In genomic region chr17:12180644-12181261, GRCh38 we compare ENCODE assay signal across 8 cellular contexts.
DNase-seq lines count a peak whose midpoint lies in the region; ATAC-seq, FAIRE-seq and TF ChIP-seq lines count a peak whose summit lies in the region.

No MANE protein-coding gene starts in this region.

- peak; percentile 56 for FAIRE-seq in TTC549 (lab: Jason Lieb, UNC)

- no peak overlapping the region for H3K4me3 ChIP-seq in psoas muscle

- peak; percentile 55 for TF ChIP-seq CTCF in psoas muscle (IDR thresholded peaks at IDR 0.05)

- no peak overlapping the region for H3K27ac ChIP-seq in psoas muscle

- WGBS in psoas muscle, 3 donors, result 12 to 17% (median 14%) methylated on average over 7 of the region's 7 CpGs

- no peaks in the 10 kb centered on the region for H3K9me3 ChIP-seq in psoas muscle

- H3K36me3 ChIP-seq in psoas muscle (ENCODE audit: insufficient read depth in 1 of 2, low read depth in 1 of 2), result no peaks in the 10 kb centered on the region

- DNase-seq in NCI-H2227 (lab: John Stamatoyannopoulos, UW; ENCODE audit: unreplicated experiment), result peak; percentile 13
- no peak for DNase-seq in NCI-H2227 treated with DMSO at 0.1 percent for 48 hours (lab: John Stamatoyannopoulos, UW)
- DNase-seq in KBM-7, result peak; percentile 37
- peak; percentile 10 for DNase-seq in foreskin melanocyte
- no peak for DNase-seq in psoas muscle
- no peak for DNase-seq in central memory CD4-positive, alpha-beta T cell
- DNase-seq in OCI-M2 (lab: John Stamatoyannopoulos, UW; ENCODE audit: unreplicated experiment), result no peak

- H3K4me1 ChIP-seq in psoas muscle, result no peaks in the 10 kb centered on the region

- in situ Hi-C loops in KBM-7 (cut with MboI; ENCODE audit: low pct_unique_long_range_greater_than_20kb, low sequenced_read_pairs), result no loop called here

- intact Hi-C loops in psoas muscle (cut with DNase I), result loop anchor here in 1 of 2 donors (10.0 kb wide), 1 partner anchor 824 kb away; no protein-coding TSS in a partner anchor

- H3K27me3 ChIP-seq in psoas muscle (ENCODE audit: insufficient read depth in 3 of 3, low read length in 2 of 3), result no peaks in the 10 kb centered on the region

- ATAC-seq in psoas muscle, result no peak

Comparison
In these comparisons a context has a peak if more than half of its experiments do, and no peak if none do; other contexts are left out.
1. DNase-seq: peak in NCI-H2227 (single experiment), KBM-7 (single experiment) and foreskin melanocyte (single experiment); none in NCI-H2227 treated with DMSO at 0.1 percent for 48 hours (single experiment), psoas muscle (0 of 2), central memory CD4-positive, alpha-beta T cell (single experiment) and OCI-M2 (single experiment).